In genomic region chr13:79407349-79407979, GRCh38 we compare ENCODE assay signal across 10 cellular contexts. TPM values are rescaled to one million over a fixed set of nuclear protein-coding genes. Genes with fewer than 3 reads are reported as not detected.
A peak's percentile ranks its signal among the peaks of the same experiment; 100 is the strongest.
DNase-seq lines count a peak whose midpoint lies in the region; ATAC-seq, FAIRE-seq and TF ChIP-seq lines count a peak whose summit lies in the region.
"Had no signal": no experiment of that assay in that cellular context is flagged by ENCODE, and none has a peak within 500 bp of the region (broad histone marks: within the 10 kb centered on the region; RNA-seq: fewer than 3 reads in every experiment).

No MANE protein-coding gene starts in this region.

- H3K36me3 Mint-ChIP-seq in nephron progenitor cell (ENCODE audit: low read depth) = peaks cover 3% of the 10 kb centered on the region

- H3K9ac ChIP-seq in Loucy (ENCODE audit: low read depth, low read length, poor library complexity, severe bottlenecking) (peak overlapping the region; percentile 93), K562 (ENCODE audit: insufficient read depth in 1 of 2, low read depth in 2 of 2, low read length in 2 of 2) (peak overlapping the region in 1 of 2 experiments; percentile 95; a peak in 2 of 4 replicates)

- TF ChIP-seq POLR2A in K562 (conservative IDR thresholded peaks at IDR 0.05) = no peak

- TF ChIP-seq RAD21 in K562 (CRISPR knock-in tag; conservative IDR thresholded peaks at IDR 0.05 in 1 of 2, IDR thresholded peaks at IDR 0.05 in 1 of 2) = no peak

- H3K4me3 ChIP-seq in Loucy (ENCODE audit: low read length, poor library complexity, severe bottlenecking) = peak overlapping the region; percentile 92
- H3K4me3 ChIP-seq in K562 = peak overlapping the region; percentile 70
- no peak overlapping the region for H3K4me3 ChIP-seq in brain microvascular endothelial cell (ENCODE audit: low read depth, low read length)

- H3K4me3 Mint-ChIP-seq in nephron progenitor cell = peak overlapping the region; percentile 93

- peak overlapping the region; percentile 99 for H3K27ac ChIP-seq in K562 (ENCODE audit: extremely low read depth, low read depth, low read length)
- H3K27ac ChIP-seq in brain microvascular endothelial cell = no peak overlapping the region

- TF ChIP-seq EP300 in K562 (IDR thresholded peaks at IDR 0.05; ENCODE audit: low read length) = no peak

- in situ Hi-C loops in K562 (cut with MboI) (no loop called here), brain microvascular endothelial cell (cut with HindIII; ENCODE audit: low pct_ligation_motif_present, low sequenced_read_pairs) (no loop called here)

- no TSS peak for BruUV-seq in K562 (replicated peaks; lab: Mats Ljungman, UMichigan)

- CTCF ChIA-PET in K562 (lab: Yijun Ruan, JAX; ENCODE audit: low intra/inter-chr PET ratio) = no interaction called here

- H3K36me3 ChIP-seq in Loucy (ENCODE audit: insufficient read depth, low read length) (no peaks in the 10 kb centered on the region), K562 (ENCODE audit: control insufficient read depth, insufficient read depth, low read length) (peaks cover 10% of the 10 kb centered on the region; the same call in 1 of the 3 replicates), brain microvascular endothelial cell (replicated peaks) (no peaks in the 10 kb centered on the region)

- H3K27me3 Mint-ChIP-seq in nephron progenitor cell (ENCODE audit: low read depth, poor library complexity) = no peaks in the 10 kb centered on the region

- FAIRE-seq in K562 (lab: Jason Lieb, UNC) = no peak

- H3K79me2 ChIP-seq in Loucy (ENCODE audit: insufficient read depth, low read length) = peaks cover 59% of the 10 kb centered on the region
- peaks cover 59% of the 10 kb centered on the region for H3K79me2 ChIP-seq in K562 (ENCODE audit: control insufficient read depth, insufficient read depth, low read length)

- peaks cover 29% of the 10 kb centered on the region for H4K20me1 ChIP-seq in Loucy (ENCODE audit: insufficient read depth, low read length, poor library complexity, severe bottlenecking)
- peaks cover 12% of the 10 kb centered on the region; the same call in 1 of the 2 replicates for H4K20me1 ChIP-seq in K562 (replicated peaks; ENCODE audit: control insufficient read depth, insufficient read depth, low read length)

- ATAC-seq in K562 (no peak), HG02642 (IDR thresholded peaks at IDR 0.05; ENCODE audit: poor library complexity, unreplicated experiment) (no peak)
- ATAC-seq: right cardiac atrium had no signal

- DNase-seq in NCI-H82 (lab: John Stamatoyannopoulos, UW) = peak; percentile 52
- DNase-seq in NCI-H82 treated with DMSO at 0.1 percent for 48 hours (lab: John Stamatoyannopoulos, UW; ENCODE audit: unreplicated experiment) = no peak
- no peak for DNase-seq in K562 (ENCODE audit: extremely low read depth in 1 of 4, low spot score in 3 of 4)
- DNase-seq in nephron progenitor cell = no peak
- DNase-seq in brain microvascular endothelial cell = no peak
- no peak for DNase-seq in NCI-H524 (lab: John Stamatoyannopoulos, UW)
- DNase-seq: head of caudate nucleus, right cardiac atrium had no signal

- H3K9me3 Mint-ChIP-seq in nephron progenitor cell = no peaks in the 10 kb centered on the region

- peaks cover 40% of the 10 kb centered on the region for H3K4me1 ChIP-seq in Loucy (ENCODE audit: insufficient read depth, low read length, poor library complexity, severe bottlenecking)
- H3K4me1 ChIP-seq in K562 (replicated peaks in 1 of 2; ENCODE audit: control insufficient read depth in 2 of 2, insufficient read depth in 2 of 2, low read length in 2 of 2) = peaks cover 0 to 6% of the 10 kb centered on the region in 2 experiments; a peak in 2 of 5 replicates

- WGBS in K562 (ENCODE audit: insufficient coverage, low coverage, missing lambda C conversion rate) = 24% methylated on average over 4 of the region's 4 CpGs

- peaks cover 25% of the 10 kb centered on the region for H3K4me1 Mint-ChIP-seq in nephron progenitor cell

- H3K4me2 ChIP-seq in Loucy (ENCODE audit: low read depth, low read length, poor library complexity, severe bottlenecking) (peak overlapping the region; percentile 82), K562 (ENCODE audit: insufficient read depth, low read length) (peak overlapping the region; percentile 93)

- no peak overlapping the region for H3K27ac Mint-ChIP-seq in nephron progenitor cell

- POLR2A ChIA-PET in K562 (lab: Yijun Ruan, JAX) = interaction anchor here (0.8 to 2.2 kb wide), 3 partner anchors 9 to 102 kb away, joined by 3 to 10 read pairs (median 5); no protein-coding TSS in a partner anchor

- no peak overlapping the region for H2AFZ ChIP-seq in Loucy (ENCODE audit: low read length)
- H2AFZ ChIP-seq in K562 (ENCODE audit: low read depth, low read length) = no peak overlapping the region

- H3F3A ChIP-seq in Loucy (ENCODE audit: low read depth) = no peaks in the 10 kb centered on the region

- H3K27me3 ChIP-seq in Loucy (ENCODE audit: insufficient read depth, low read length, poor library complexity, severe bottlenecking) (no peaks in the 10 kb centered on the region), K562 (ENCODE audit: control insufficient read depth in 2 of 2, insufficient read depth in 2 of 2, low read length in 2 of 2) (no peaks in the 10 kb centered on the region), brain microvascular endothelial cell (replicated peaks) (no peaks in the 10 kb centered on the region)

- TF ChIP-seq CTCF in Loucy (conservative IDR thresholded peaks at IDR 0.05; ENCODE audit: low read length) = no peak
- no peak for TF ChIP-seq CTCF in K562 (IDR thresholded peaks at IDR 0.05 in 2 of 3, conservative IDR thresholded peaks at IDR 0.05 in 1 of 3; ENCODE audit: insufficient read depth in 2 of 3, low read depth in 1 of 3, low read length in 3 of 3)
- no peak for TF ChIP-seq CTCF in nephron progenitor cell (IDR thresholded peaks at IDR 0.05)
- no peak for TF ChIP-seq CTCF in brain microvascular endothelial cell (IDR thresholded peaks at IDR 0.05; ENCODE audit: low read depth, low read length, missing control alignments)

- no peaks in the 10 kb centered on the region for H3K9me3 ChIP-seq in Loucy (ENCODE audit: insufficient read depth, low read depth, low read length)
- no peaks in the 10 kb centered on the region for H3K9me3 ChIP-seq in K562 (replicated peaks; ENCODE audit: control insufficient read depth, insufficient read depth, low read depth, low read length)

- intact Hi-C loops in K562 (cut with micrococcal nuclease) = no loop called here

- no peaks in the 10 kb centered on the region for H3K9me1 ChIP-seq in K562 (ENCODE audit: control insufficient read depth, insufficient read depth, low read length)

- no peaks in the 10 kb centered on the region for H3K9me2 ChIP-seq in Loucy (replicated peaks; ENCODE audit: low read depth, low read length)

TF ChIP-seq in K562, 482 proteins besides CTCF, POLR2A, EP300 and RAD21 (continues in another document):
- TF ChIP-seq ZNF740 (CRISPR knock-in tag; IDR thresholded peaks at IDR 0.05) (no peak), ZNF740 (tag; IDR thresholded peaks at IDR 0.05) (no peak), CEBPG (CRISPR knock-in tag; IDR thresholded peaks at IDR 0.05) (no peak), CEBPG (tag; conservative IDR thresholded peaks at IDR 0.05 in 1 of 2, IDR thresholded peaks at IDR 0.05 in 1 of 2) (peak in 1 of 2 experiments; percentile 58; a peak in 2 of 4 replicates), CBFB (CRISPR knock-in tag; IDR thresholded peaks at IDR 0.05) (no peak), GMEB1 (CRISPR knock-in tag; IDR thresholded peaks at IDR 0.05) (no peak), ZBTB17 (CRISPR knock-in tag; IDR thresholded peaks at IDR 0.05) (peak; percentile 44; the same call in 1 of the 2 replicates)

RNA-seq across cellular contexts. Expression of gene RBM26, which starts 1.4 kb away (rescaled TPM):
- 33.4 and 118 TPM in 2 replicates for total RNA-seq in K562 (2011; cell fraction: chromatin; rRNA removed; ENCODE audit: low replicate concordance)
- 15.3 and 21.4 TPM in 2 replicates for total RNA-seq in K562 (2011; cell fraction: nucleolus; rRNA removed)
- 51.2 and 76.0 TPM in 2 replicates for total RNA-seq in K562 (2011; cell fraction: nucleoplasm; rRNA removed)
- 17.3 and 18.8 TPM in 2 replicates for total RNA-seq in K562 (2014; rRNA removed)
- 35.0 and 39.7 TPM in 2 replicates for total RNA-seq in K562 (2014; rRNA removed; fragmentation: Illumina TruSeq; extraction: Trizol)
- total RNA-seq in K562 (2015; rRNA removed; fragmentation: Illumina TruSeq; extraction: Trizol) = 37.9 and 42.2 TPM in 2 replicates
- 30.2 and 31.7 TPM in 2 replicates for total RNA-seq in K562 (2021)
- 21.6 and 26.4 TPM in 2 replicates for polyA plus RNA-seq in K562 (2011; rRNA removed)
- polyA plus RNA-seq in K562 (2011; cell fraction: cytosol; rRNA removed) = 5.0 and 8.4 TPM in 2 replicates
- 47.1 and 53.8 TPM in 2 replicates for polyA plus RNA-seq in K562 (2011; cell fraction: nucleus; rRNA removed)
- 15.4 and 18.7 TPM in 2 replicates for polyA plus RNA-seq in K562 (2012)
- 29.4 and 42.4 TPM in 2 replicates for polyA plus RNA-seq in K562 (2014; fragmentation: Illumina TruSeq; extraction: Trizol)
- 10 to 100 TPM; 10.0 to 10.1 TPM for polyA plus RNA-seq in K562 (2014; fragmentation: Nextera tagmentation; extraction: Ambion mirVana)
- polyA plus RNA-seq in K562 (2014; rRNA removed) = 24.1 and 24.9 TPM in 2 replicates
- 24.0 and 29.6 TPM in 2 replicates for polyA minus RNA-seq in K562 (2011; rRNA and poly(A)+ RNA removed)
- polyA minus RNA-seq in K562 (2011; cell fraction: cytosol; rRNA and poly(A)+ RNA removed) = 8.9 and 9.5 TPM in 2 replicates
- 34.6 and 62.4 TPM in 2 replicates for polyA minus RNA-seq in K562 (2011; cell fraction: nucleus; rRNA and poly(A)+ RNA removed)
